In genomic region chr6:57317060-57317943, GRCh38 we compare ENCODE assay signal across 8 cellular contexts. TPM values are rescaled to one million over a fixed set of nuclear protein-coding genes. Genes with fewer than 3 reads are reported as not detected.
DNase-seq lines count a peak whose midpoint lies in the region; TF ChIP-seq lines count a peak whose summit lies in the region.

Gene PRIM2, plus strand, starts transcription at chr6:57317630. Its CDS starts 816 bp downstream, at chr6:57318446.

- peaks cover 51% of the 10 kb centered on the region for H3K79me2 ChIP-seq in SK-N-SH (ENCODE audit: insufficient read depth)

- H3K27ac ChIP-seq in SK-N-SH (ENCODE audit: low read depth in 2 of 2, low read length in 1 of 2) = peak within 1 kb of the TSS; percentile 83 to 99
- peak within 1 kb of the TSS; percentile 53 for H3K27ac ChIP-seq in substantia nigra (ENCODE audit: low read depth, low read length, poor library complexity, severe bottlenecking)

- H3K27ac Mint-ChIP-seq in activated naive CD4-positive, alpha-beta T cell treated with anti-CD3 and anti-CD28 coated beads, Interleukin-2, amount 10 ng/mL, durations not matched to agents 7 days and 5 days = peak within 1 kb of the TSS; percentile 94

- no peaks in the 10 kb centered on the region for H3K9me3 Mint-ChIP-seq in activated naive CD4-positive, alpha-beta T cell treated with anti-CD3 and anti-CD28 coated beads, Interleukin-2, amount 10 ng/mL, durations not matched to agents 7 days and 5 days

- no peak; a peak in 1 of 4 replicates for TF ChIP-seq EP300 in SK-N-SH (IDR thresholded peaks at IDR 0.05; ENCODE audit: borderline replicate concordance in 1 of 2, low read depth in 1 of 2, low read length in 1 of 2)

- CTCF ChIA-PET in SK-N-SH (lab: Yijun Ruan, JAX) = interaction anchor here (0.7 to 6.4 kb wide), 21 partner anchors 9 to 675 kb away, joined by 3 to 64 read pairs (median 4); partner anchors contain the start of genes BEND6 and DST
- CTCF ChIA-PET in activated naive CD4-positive, alpha-beta T cell treated with anti-CD3 and anti-CD28 coated beads, Interleukin-2, amount 10 ng/mL, durations not matched to agents 7 days and 5 days (lab: Charles Lee) = interaction anchor here (0.8 to 4.8 kb wide), 13 partner anchors 12 to 608 kb away, joined by 3 to 109 read pairs (median 4); no protein-coding TSS in a partner anchor

- no peaks in the 10 kb centered on the region for H4K20me1 ChIP-seq in SK-N-SH (ENCODE audit: insufficient read depth)

- no peak for TF ChIP-seq RAD21 in SK-N-SH (IDR thresholded peaks at IDR 0.05; ENCODE audit: low read length)

- H3K9me2 ChIP-seq in SK-N-SH = no peaks in the 10 kb centered on the region

- H3F3A ChIP-seq in SK-N-SH (replicated peaks; ENCODE audit: insufficient read depth) = peaks cover 33% of the 10 kb centered on the region

- DNase-seq in GM04504 (ENCODE audit: low read depth) = peak; percentile 49
- peak; percentile 52 for DNase-seq in HFF-Myc (ENCODE audit: extremely low read depth, low read depth)
- DNase-seq in NAMALWA (ENCODE audit: low spot score) = peak; percentile 88
- peak; percentile 90 for DNase-seq in SK-N-SH
- DNase-seq in activated naive CD4-positive, alpha-beta T cell treated with anti-CD3 and anti-CD28 coated beads, Interleukin-2, amount 10 ng/mL, durations not matched to agents 7 days and 5 days = peak; percentile 89
- DNase-seq in globus pallidus (ENCODE audit: low spot score) = peak; percentile 89
- DNase-seq in non-pigmented ciliary epithelial cell (ENCODE audit: low read depth) = peak; percentile 49
- DNase-seq in substantia nigra (lab: John Stamatoyannopoulos, UW) = peak; percentile 16 to 87 (median 75)

- H2AFZ ChIP-seq in SK-N-SH (ENCODE audit: low read depth) = peak within 1 kb of the TSS; percentile 75

- peaks cover 15% of the 10 kb centered on the region for H3K27me3 Mint-ChIP-seq in activated naive CD4-positive, alpha-beta T cell treated with anti-CD3 and anti-CD28 coated beads, Interleukin-2, amount 10 ng/mL, durations not matched to agents 7 days and 5 days

- H3K27me3 ChIP-seq in SK-N-SH (ENCODE audit: insufficient read depth) = no peaks in the 10 kb centered on the region

- peak within 1 kb of the TSS; percentile 80 for H3K9ac ChIP-seq in SK-N-SH

- H3K4me3 ChIP-seq in HFF-Myc (replicated peaks; ENCODE audit: low read depth, low read length) = peak within 1 kb of the TSS; percentile 65
- H3K4me3 ChIP-seq in SK-N-SH (ENCODE audit: low read depth in 2 of 2, low read length in 1 of 2) = peak within 1 kb of the TSS; percentile 87 to 98

- no peaks in the 10 kb centered on the region for H3K9me3 ChIP-seq in SK-N-SH

- peaks cover 37% of the 10 kb centered on the region for H3K36me3 Mint-ChIP-seq in activated naive CD4-positive, alpha-beta T cell treated with anti-CD3 and anti-CD28 coated beads, Interleukin-2, amount 10 ng/mL, durations not matched to agents 7 days and 5 days

- peak within 1 kb of the TSS; percentile 92 for H3K4me2 ChIP-seq in SK-N-SH

- 1% methylated on average over 27 of the region's 27 CpGs for WGBS in SK-N-SH (ENCODE audit: low lambda C conversion rate)

- peaks cover 46% of the 10 kb centered on the region for H3K4me1 Mint-ChIP-seq in activated naive CD4-positive, alpha-beta T cell treated with anti-CD3 and anti-CD28 coated beads, Interleukin-2, amount 10 ng/mL, durations not matched to agents 7 days and 5 days

- H3K36me3 ChIP-seq in SK-N-SH (replicated peaks in 1 of 2; ENCODE audit: control insufficient read depth in 1 of 2, insufficient read depth in 2 of 2, low read length in 1 of 2) = peaks cover 23 to 30% of the 10 kb centered on the region in 2 experiments

- TF ChIP-seq CTCF in HFF-Myc (IDR thresholded peaks at IDR 0.05; ENCODE audit: low read depth, low read length, missing control alignments) = no peak
- TF ChIP-seq CTCF in SK-N-SH (IDR thresholded peaks at IDR 0.05) = no peak

- POLR2A ChIA-PET in SK-N-SH (lab: Yijun Ruan, JAX) = interaction anchor here (1.3 kb wide), 1 partner anchor 96 kb away, joined by 4 read pairs; the partner anchor contains the start of gene RAB23

- peaks cover 8 to 37% of the 10 kb centered on the region in 2 experiments for H3K4me1 ChIP-seq in SK-N-SH (ENCODE audit: control insufficient read depth in 1 of 2, insufficient read depth in 2 of 2, low read depth in 1 of 2, low read length in 1 of 2)

- peak within 1 kb of the TSS; percentile 100 for H3K4me3 Mint-ChIP-seq in activated naive CD4-positive, alpha-beta T cell treated with anti-CD3 and anti-CD28 coated beads, Interleukin-2, amount 10 ng/mL, durations not matched to agents 7 days and 5 days

TF ChIP-seq in SK-N-SH, 30 proteins besides CTCF, POLR2A, EP300 and RAD21 (continues in another document):
- TF ChIP-seq FOXJ3 (CRISPR knock-in tag; IDR thresholded peaks at IDR 0.05) (no peak), RFX5 (IDR thresholded peaks at IDR 0.05; ENCODE audit: low read length) (peak; percentile 15; the same call in 1 of the 2 replicates), GATA2 (CRISPR knock-in tag; IDR thresholded peaks at IDR 0.05) (no peak), SIN3A (IDR thresholded peaks at IDR 0.05; ENCODE audit: borderline replicate concordance, low read depth, low read length) (peak; percentile 87), ZBTB33 (IDR thresholded peaks at IDR 0.05; ENCODE audit: borderline replicate concordance, low read depth) (no peak), ELF1 (IDR thresholded peaks at IDR 0.05) (peak; percentile 82), TCF12 (IDR thresholded peaks at IDR 0.05) (no peak), CHD2 (IDR thresholded peaks at IDR 0.05; ENCODE audit: low read length, partially characterized antibody) (peak; percentile 74), NFIC (IDR thresholded peaks at IDR 0.05; ENCODE audit: borderline replicate concordance) (no peak), MXI1 (IDR thresholded peaks at IDR 0.05; ENCODE audit: low read depth, low read length) (peak; percentile 69; the same call in 1 of the 2 replicates), RCOR1 (IDR thresholded peaks at IDR 0.05; ENCODE audit: low read length) (no peak), MEF2A (IDR thresholded peaks at IDR 0.05; ENCODE audit: borderline replicate concordance, low read depth) (no peak), FOXM1 (IDR thresholded peaks at IDR 0.05; ENCODE audit: low read depth) (no peak), RXRA (IDR thresholded peaks at IDR 0.05; ENCODE audit: borderline replicate concordance, low read depth) (no peak), YY1 (IDR thresholded peaks at IDR 0.05; ENCODE audit: low read depth) (no peak), FOSL2 (IDR thresholded peaks at IDR 0.05; ENCODE audit: borderline replicate concordance, low read depth) (no peak), SMC3 (IDR thresholded peaks at IDR 0.05; ENCODE audit: low read depth, low read length) (no peak), NRF1 (IDR thresholded peaks at IDR 0.05; ENCODE audit: low read depth, low read length) (peak; percentile 86)
- TF ChIP-seq, protein P1, sequence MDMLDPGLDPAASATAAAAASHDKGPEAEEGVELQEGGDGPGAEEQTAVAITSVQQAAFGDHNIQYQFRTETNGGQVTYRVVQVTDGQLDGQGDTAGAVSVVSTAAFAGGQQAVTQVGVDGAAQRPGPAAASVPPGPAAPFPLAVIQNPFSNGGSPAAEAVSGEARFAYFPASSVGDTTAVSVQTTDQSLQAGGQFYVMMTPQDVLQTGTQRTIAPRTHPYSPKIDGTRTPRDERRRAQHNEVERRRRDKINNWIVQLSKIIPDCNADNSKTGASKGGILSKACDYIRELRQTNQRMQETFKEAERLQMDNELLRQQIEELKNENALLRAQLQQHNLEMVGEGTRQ (IDR thresholded peaks at IDR 0.05; ENCODE audit: borderline replicate concordance, low read depth, low read length) = no peak
- TF ChIP-seq, protein P2, sequence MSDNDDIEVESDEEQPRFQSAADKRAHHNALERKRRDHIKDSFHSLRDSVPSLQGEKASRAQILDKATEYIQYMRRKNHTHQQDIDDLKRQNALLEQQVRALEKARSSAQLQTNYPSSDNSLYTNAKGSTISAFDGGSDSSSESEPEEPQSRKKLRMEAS (IDR thresholded peaks at IDR 0.05; ENCODE audit: low read depth) = peak; percentile 40; the same call in 1 of the 2 replicates
- TF ChIP-seq, protein P3, sequence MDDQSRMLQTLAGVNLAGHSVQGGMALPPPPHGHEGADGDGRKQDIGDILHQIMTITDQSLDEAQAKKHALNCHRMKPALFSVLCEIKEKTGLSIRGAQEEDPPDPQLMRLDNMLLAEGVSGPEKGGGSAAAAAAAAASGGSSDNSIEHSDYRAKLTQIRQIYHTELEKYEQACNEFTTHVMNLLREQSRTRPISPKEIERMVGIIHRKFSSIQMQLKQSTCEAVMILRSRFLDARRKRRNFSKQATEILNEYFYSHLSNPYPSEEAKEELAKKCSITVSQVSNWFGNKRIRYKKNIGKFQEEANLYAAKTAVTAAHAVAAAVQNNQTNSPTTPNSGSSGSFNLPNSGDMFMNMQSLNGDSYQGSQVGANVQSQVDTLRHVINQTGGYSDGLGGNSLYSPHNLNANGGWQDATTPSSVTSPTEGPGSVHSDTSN (IDR thresholded peaks at IDR 0.05) = no peak

RNA-seq across cellular contexts. Expression of gene PRIM2, which starts in this region (rescaled TPM):
- polyA plus RNA-seq in SK-N-SH (2012; rRNA removed) = 14.1 and 19.9 TPM in 2 replicates
- polyA plus RNA-seq in SK-N-SH (2012; cell fraction: cytosol; rRNA removed) = 23.8 and 27.2 TPM in 2 replicates
- polyA plus RNA-seq in SK-N-SH (2012; cell fraction: nucleus; rRNA removed) = 7.4 and 19.3 TPM in 2 replicates

Comparison
In these comparisons a context has a peak if more than half of its experiments do, and no peak if none do; other contexts are left out.
1. Peak in every context shown above with its lines: DNase-seq, H3K4me3 ChIP-seq and H3K27ac ChIP-seq.